1 cellular context compared by ENCODE assay signal in the genomic region with DNA sequence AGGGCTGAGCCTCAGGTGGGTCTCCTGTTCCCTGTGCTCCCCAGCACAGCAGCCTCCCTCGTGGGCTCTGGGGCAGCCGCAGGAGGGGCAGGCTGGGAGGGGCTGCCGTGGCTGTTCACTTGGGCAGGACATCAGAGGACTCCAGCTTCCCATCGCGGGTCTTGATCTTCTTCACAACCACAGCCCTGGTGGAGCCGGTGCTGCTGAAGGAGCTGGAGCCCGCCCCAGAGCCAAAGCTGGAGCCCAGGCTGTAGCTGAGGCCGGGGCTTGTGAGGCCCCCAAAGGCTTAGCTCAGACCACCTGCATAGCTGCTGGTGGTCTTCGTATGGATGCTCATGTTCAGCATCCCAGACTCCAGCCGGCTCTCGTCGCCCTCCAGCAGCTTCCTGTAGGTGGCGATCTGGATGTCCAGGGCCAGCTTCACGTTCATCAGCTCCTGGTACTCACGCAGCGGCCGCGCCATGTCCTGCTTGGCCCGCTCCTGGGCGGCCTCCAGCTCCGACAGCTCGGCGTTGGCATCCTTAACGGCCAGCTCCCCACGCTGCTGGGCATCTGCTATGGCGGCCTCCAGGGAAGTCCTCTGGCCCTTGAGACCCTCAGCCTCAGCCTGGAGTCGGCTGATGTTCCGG.
A peak's percentile ranks its signal among the peaks of the same experiment; 100 is the strongest.
TF ChIP-seq lines count a peak whose summit lies in the region.

No MANE protein-coding gene starts in this region.

TF ChIP-seq in HepG2, 621 proteins besides CTCF, POLR2A, EP300 and RAD21 (continued from another document):
- no peak for TF ChIP-seq BHLHE40 (IDR thresholded peaks at IDR 0.05; ENCODE audit: low read length)
- TF ChIP-seq ZFYVE20 (CRISPR knock-in tag; IDR thresholded peaks at IDR 0.05; ENCODE audit: borderline replicate concordance, low read depth) = no peak
- no peak for TF ChIP-seq NONO (IDR thresholded peaks at IDR 0.05)
- TF ChIP-seq NONO (CRISPR knock-in tag; conservative IDR thresholded peaks at IDR 0.05) = no peak
- TF ChIP-seq, protein P1, sequence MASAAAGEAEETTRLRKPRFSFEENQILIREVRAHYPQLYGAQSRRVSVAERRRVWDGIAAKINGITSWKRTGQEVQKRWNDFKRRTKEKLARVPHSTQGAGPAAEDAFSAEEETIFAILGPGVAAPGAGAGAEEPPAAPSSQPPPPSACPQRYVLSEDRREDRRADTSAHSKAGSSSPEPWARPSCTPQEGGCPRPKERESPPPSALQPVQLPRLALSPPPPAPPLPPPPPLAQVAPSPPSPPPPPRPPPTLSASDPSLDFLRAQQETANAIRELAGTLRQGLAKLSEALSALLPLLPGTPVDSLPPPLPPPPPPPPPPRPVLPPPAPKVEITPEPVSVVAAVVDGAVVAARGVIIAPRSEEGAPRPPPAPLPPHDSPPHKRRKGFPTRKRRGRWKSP (CRISPR knock-in tag; IDR thresholded peaks at IDR 0.05) = no peak
- TF ChIP-seq, protein P2, sequence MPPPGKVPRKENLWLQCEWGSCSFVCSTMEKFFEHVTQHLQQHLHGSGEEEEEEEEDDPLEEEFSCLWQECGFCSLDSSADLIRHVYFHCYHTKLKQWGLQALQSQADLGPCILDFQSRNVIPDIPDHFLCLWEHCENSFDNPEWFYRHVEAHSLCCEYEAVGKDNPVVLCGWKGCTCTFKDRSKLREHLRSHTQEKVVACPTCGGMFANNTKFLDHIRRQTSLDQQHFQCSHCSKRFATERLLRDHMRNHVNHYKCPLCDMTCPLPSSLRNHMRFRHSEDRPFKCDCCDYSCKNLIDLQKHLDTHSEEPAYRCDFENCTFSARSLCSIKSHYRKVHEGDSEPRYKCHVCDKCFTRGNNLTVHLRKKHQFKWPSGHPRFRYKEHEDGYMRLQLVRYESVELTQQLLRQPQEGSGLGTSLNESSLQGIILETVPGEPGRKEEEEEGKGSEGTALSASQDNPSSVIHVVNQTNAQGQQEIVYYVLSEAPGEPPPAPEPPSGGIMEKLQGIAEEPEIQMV (CRISPR knock-in tag; IDR thresholded peaks at IDR 0.05; ENCODE audit: low read depth) = no peak
- TF ChIP-seq ZNF234 (CRISPR knock-in tag; conservative IDR thresholded peaks at IDR 0.05) = no peak
- TF ChIP-seq EEA1 (CRISPR knock-in tag; IDR thresholded peaks at IDR 0.05; ENCODE audit: borderline replicate concordance) = no peak
- TF ChIP-seq JUNB (CRISPR knock-in tag; IDR thresholded peaks at IDR 0.05; ENCODE audit: borderline replicate concordance) = no peak
- TF ChIP-seq STAG1 (CRISPR knock-in tag; IDR thresholded peaks at IDR 0.05) = peak; percentile 44
- 0 out of 2 replicates have a peak, but pooled peaks have one; percentile 22 for TF ChIP-seq ZNF768 (CRISPR knock-in tag; IDR thresholded peaks at IDR 0.05)
- no peak for TF ChIP-seq KDM3A (CRISPR knock-in tag; IDR thresholded peaks at IDR 0.05; ENCODE audit: low read depth)
- no peak for TF ChIP-seq ZSCAN21 (CRISPR knock-in tag; IDR thresholded peaks at IDR 0.05; ENCODE audit: borderline replicate concordance)
- TF ChIP-seq, protein P3, sequence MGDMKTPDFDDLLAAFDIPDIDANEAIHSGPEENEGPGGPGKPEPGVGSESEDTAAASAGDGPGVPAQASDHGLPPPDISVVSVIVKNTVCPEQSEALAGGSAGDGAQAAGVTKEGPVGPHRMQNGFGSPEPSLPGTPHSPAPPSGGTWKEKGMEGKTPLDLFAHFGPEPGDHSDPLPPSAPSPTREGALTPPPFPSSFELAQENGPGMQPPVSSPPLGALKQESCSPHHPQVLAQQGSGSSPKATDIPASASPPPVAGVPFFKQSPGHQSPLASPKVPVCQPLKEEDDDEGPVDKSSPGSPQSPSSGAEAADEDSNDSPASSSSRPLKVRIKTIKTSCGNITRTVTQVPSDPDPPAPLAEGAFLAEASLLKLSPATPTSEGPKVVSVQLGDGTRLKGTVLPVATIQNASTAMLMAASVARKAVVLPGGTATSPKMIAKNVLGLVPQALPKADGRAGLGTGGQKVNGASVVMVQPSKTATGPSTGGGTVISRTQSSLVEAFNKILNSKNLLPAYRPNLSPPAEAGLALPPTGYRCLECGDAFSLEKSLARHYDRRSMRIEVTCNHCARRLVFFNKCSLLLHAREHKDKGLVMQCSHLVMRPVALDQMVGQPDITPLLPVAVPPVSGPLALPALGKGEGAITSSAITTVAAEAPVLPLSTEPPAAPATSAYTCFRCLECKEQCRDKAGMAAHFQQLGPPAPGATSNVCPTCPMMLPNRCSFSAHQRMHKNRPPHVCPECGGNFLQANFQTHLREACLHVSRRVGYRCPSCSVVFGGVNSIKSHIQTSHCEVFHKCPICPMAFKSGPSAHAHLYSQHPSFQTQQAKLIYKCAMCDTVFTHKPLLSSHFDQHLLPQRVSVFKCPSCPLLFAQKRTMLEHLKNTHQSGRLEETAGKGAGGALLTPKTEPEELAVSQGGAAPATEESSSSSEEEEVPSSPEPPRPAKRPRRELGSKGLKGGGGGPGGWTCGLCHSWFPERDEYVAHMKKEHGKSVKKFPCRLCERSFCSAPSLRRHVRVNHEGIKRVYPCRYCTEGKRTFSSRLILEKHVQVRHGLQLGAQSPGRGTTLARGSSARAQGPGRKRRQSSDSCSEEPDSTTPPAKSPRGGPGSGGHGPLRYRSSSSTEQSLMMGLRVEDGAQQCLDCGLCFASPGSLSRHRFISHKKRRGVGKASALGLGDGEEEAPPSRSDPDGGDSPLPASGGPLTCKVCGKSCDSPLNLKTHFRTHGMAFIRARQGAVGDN (CRISPR knock-in tag; IDR thresholded peaks at IDR 0.05) = peak; percentile 17; the same call in 1 of the 2 replicates
- TF ChIP-seq NFRKB (IDR thresholded peaks at IDR 0.05) = no peak
- no peak for TF ChIP-seq RBAK (CRISPR knock-in tag; IDR thresholded peaks at IDR 0.05)
- TF ChIP-seq IRX3 (CRISPR knock-in tag; IDR thresholded peaks at IDR 0.05; ENCODE audit: borderline replicate concordance, low read depth) = no peak
